ENCODE assay signal across 1 cellular context in the genomic region with DNA sequence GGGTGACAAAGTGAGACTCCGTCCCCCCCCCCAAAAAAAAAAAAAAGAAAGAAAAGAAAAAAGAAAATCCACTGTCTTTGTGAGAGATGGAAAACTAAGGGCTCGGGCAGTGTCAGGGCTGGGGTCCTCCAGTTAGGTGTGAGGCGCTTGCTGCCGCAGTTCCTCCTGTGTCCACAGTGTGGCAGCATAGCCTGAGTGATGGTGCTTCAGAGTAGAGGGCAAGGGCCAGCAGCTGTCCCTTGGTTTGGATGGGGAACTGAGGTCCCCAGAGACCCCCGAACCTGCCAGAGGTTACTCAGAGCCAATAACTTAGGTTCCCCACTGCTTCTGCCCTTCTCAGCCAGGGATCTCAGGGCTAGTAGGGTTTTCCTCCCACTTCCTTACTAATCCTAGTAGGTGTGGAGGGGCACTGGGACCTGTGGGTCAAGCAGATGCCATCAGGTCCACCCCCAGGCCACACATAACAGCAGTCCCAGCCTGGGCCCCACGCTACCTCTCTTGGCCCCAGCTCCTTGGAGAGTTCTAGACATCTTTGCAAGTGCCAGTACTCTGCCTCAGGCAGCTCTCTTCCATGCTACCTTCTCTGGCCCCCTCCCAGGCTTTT.
TF ChIP-seq lines count a peak whose summit lies in the region.

No MANE protein-coding gene starts in this region.

TF ChIP-seq in K562, 482 proteins besides CTCF, POLR2A, EP300 and RAD21:
- TF ChIP-seq CEBPB (tag; IDR thresholded peaks at IDR 0.05) = no peak
- TF ChIP-seq, protein P1, sequence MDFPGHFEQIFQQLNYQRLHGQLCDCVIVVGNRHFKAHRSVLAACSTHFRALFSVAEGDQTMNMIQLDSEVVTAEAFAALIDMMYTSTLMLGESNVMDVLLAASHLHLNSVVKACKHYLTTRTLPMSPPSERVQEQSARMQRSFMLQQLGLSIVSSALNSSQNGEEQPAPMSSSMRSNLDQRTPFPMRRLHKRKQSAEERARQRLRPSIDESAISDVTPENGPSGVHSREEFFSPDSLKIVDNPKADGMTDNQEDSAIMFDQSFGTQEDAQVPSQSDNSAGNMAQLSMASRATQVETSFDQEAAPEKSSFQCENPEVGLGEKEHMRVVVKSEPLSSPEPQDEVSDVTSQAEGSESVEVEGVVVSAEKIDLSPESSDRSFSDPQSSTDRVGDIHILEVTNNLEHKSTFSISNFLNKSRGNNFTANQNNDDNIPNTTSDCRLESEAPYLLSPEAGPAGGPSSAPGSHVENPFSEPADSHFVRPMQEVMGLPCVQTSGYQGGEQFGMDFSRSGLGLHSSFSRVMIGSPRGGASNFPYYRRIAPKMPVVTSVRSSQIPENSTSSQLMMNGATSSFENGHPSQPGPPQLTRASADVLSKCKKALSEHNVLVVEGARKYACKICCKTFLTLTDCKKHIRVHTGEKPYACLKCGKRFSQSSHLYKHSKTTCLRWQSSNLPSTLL (IDR thresholded peaks at IDR 0.05) = no peak
- TF ChIP-seq KLF16 (IDR thresholded peaks at IDR 0.05) = 0 out of 2 replicates have a peak, but pooled peaks have one; percentile 9
- no peak for TF ChIP-seq ZNF143 (CRISPR knock-in tag; IDR thresholded peaks at IDR 0.05)
- TF ChIP-seq GTF2A2 (tag; IDR thresholded peaks at IDR 0.05) = no peak
- TF ChIP-seq, protein P2, sequence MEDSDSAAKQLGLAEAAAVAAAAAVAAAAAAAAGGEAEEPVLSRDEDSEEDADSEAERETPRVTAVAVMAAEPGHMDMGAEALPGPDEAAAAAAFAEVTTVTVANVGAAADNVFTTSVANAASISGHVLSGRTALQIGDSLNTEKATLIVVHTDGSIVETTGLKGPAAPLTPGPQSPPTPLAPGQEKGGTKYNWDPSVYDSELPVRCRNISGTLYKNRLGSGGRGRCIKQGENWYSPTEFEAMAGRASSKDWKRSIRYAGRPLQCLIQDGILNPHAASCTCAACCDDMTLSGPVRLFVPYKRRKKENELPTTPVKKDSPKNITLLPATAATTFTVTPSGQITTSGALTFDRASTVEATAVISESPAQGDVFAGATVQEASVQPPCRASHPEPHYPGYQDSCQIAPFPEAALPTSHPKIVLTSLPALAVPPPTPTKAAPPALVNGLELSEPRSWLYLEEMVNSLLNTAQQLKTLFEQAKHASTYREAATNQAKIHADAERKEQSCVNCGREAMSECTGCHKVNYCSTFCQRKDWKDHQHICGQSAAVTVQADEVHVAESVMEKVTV (CRISPR knock-in tag; IDR thresholded peaks at IDR 0.05) = 0 out of 2 replicates have a peak, but pooled peaks have one; percentile 31
- no peak for TF ChIP-seq ZNF3 (CRISPR knock-in tag; IDR thresholded peaks at IDR 0.05)
- TF ChIP-seq RBM14 (IDR thresholded peaks at IDR 0.05; ENCODE audit: borderline replicate concordance, insufficient read depth, low read depth, low read length) = no peak
- TF ChIP-seq, protein P3, sequence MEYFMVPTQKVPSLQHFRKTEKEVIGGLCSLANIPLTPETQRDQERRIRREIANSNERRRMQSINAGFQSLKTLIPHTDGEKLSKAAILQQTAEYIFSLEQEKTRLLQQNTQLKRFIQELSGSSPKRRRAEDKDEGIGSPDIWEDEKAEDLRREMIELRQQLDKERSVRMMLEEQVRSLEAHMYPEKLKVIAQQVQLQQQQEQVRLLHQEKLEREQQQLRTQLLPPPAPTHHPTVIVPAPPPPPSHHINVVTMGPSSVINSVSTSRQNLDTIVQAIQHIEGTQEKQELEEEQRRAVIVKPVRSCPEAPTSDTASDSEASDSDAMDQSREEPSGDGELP (CRISPR knock-in tag; IDR thresholded peaks at IDR 0.05; ENCODE audit: borderline replicate concordance) = peak; percentile 54; the same call in 1 of the 2 replicates
- TF ChIP-seq HNRNPL (IDR thresholded peaks at IDR 0.05; ENCODE audit: low read depth, low read length) = no peak
- TF ChIP-seq STAG1 (CRISPR knock-in tag; IDR thresholded peaks at IDR 0.05; ENCODE audit: borderline replicate concordance) = peak; percentile 71; the same call in 1 of the 2 replicates
- no peak for TF ChIP-seq ZNF165 (CRISPR knock-in tag; IDR thresholded peaks at IDR 0.05; ENCODE audit: borderline replicate concordance)
- TF ChIP-seq, protein P4, sequence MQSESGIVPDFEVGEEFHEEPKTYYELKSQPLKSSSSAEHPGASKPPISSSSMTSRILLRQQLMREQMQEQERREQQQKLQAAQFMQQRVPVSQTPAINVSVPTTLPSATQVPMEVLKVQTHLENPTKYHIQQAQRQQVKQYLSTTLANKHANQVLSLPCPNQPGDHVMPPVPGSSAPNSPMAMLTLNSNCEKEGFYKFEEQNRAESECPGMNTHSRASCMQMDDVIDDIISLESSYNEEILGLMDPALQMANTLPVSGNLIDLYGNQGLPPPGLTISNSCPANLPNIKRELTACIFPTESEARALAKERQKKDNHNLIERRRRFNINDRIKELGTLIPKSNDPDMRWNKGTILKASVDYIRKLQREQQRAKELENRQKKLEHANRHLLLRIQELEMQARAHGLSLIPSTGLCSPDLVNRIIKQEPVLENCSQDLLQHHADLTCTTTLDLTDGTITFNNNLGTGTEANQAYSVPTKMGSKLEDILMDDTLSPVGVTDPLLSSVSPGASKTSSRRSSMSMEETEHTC (IDR thresholded peaks at IDR 0.05) = no peak
- 0 out of 2 replicates have a peak, but pooled peaks have one; percentile 18 for TF ChIP-seq JUND (IDR thresholded peaks at IDR 0.05; ENCODE audit: borderline replicate concordance, low read depth, low read length)
- TF ChIP-seq JUND (tag; IDR thresholded peaks at IDR 0.05; ENCODE audit: borderline replicate concordance, low read depth, low read length) = no peak
- TF ChIP-seq SMC3 (conservative IDR thresholded peaks at IDR 0.05; ENCODE audit: insufficient read depth, low read depth, low read length) = peak; percentile 78
- TF ChIP-seq, protein P5, sequence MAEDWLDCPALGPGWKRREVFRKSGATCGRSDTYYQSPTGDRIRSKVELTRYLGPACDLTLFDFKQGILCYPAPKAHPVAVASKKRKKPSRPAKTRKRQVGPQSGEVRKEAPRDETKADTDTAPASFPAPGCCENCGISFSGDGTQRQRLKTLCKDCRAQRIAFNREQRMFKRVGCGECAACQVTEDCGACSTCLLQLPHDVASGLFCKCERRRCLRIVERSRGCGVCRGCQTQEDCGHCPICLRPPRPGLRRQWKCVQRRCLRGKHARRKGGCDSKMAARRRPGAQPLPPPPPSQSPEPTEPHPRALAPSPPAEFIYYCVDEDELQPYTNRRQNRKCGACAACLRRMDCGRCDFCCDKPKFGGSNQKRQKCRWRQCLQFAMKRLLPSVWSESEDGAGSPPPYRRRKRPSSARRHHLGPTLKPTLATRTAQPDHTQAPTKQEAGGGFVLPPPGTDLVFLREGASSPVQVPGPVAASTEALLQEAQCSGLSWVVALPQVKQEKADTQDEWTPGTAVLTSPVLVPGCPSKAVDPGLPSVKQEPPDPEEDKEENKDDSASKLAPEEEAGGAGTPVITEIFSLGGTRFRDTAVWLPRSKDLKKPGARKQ (CRISPR knock-in tag; IDR thresholded peaks at IDR 0.05) = no peak
- TF ChIP-seq SIN3A (IDR thresholded peaks at IDR 0.05; ENCODE audit: borderline replicate concordance in 2 of 2, control insufficient read depth in 1 of 2, low read depth in 2 of 2, low read length in 2 of 2) = no peak
- TF ChIP-seq NFIC (IDR thresholded peaks at IDR 0.05) = no peak
- peak; percentile 51; the same call in 1 of the 2 replicates for TF ChIP-seq ZBTB7A (IDR thresholded peaks at IDR 0.05; ENCODE audit: borderline replicate concordance, control insufficient read depth, low read depth, low read length)
- no peak for TF ChIP-seq CREB1 (IDR thresholded peaks at IDR 0.05)
- TF ChIP-seq CREB1 (CRISPR knock-in tag; IDR thresholded peaks at IDR 0.05) = no peak
- no peak for TF ChIP-seq ZNF436 (CRISPR knock-in tag; IDR thresholded peaks at IDR 0.05)
- TF ChIP-seq MCM3 (IDR thresholded peaks at IDR 0.05) = no peak
- no peak for TF ChIP-seq KHSRP (IDR thresholded peaks at IDR 0.05)
- TF ChIP-seq, protein P6, sequence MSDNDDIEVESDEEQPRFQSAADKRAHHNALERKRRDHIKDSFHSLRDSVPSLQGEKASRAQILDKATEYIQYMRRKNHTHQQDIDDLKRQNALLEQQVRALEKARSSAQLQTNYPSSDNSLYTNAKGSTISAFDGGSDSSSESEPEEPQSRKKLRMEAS (CRISPR knock-in tag; IDR thresholded peaks at IDR 0.05) = no peak
- no peak for TF ChIP-seq MCM2 (IDR thresholded peaks at IDR 0.05; ENCODE audit: low read depth)
- no peak for TF ChIP-seq RUNX1 (IDR thresholded peaks at IDR 0.05; ENCODE audit: low read depth)
- TF ChIP-seq CC2D1A (IDR thresholded peaks at IDR 0.05) = 0 out of 2 replicates have a peak, but pooled peaks have one; percentile 16
- no peak for TF ChIP-seq PTBP1 (IDR thresholded peaks at IDR 0.05; ENCODE audit: low read depth, low read length)
- TF ChIP-seq, protein P7, sequence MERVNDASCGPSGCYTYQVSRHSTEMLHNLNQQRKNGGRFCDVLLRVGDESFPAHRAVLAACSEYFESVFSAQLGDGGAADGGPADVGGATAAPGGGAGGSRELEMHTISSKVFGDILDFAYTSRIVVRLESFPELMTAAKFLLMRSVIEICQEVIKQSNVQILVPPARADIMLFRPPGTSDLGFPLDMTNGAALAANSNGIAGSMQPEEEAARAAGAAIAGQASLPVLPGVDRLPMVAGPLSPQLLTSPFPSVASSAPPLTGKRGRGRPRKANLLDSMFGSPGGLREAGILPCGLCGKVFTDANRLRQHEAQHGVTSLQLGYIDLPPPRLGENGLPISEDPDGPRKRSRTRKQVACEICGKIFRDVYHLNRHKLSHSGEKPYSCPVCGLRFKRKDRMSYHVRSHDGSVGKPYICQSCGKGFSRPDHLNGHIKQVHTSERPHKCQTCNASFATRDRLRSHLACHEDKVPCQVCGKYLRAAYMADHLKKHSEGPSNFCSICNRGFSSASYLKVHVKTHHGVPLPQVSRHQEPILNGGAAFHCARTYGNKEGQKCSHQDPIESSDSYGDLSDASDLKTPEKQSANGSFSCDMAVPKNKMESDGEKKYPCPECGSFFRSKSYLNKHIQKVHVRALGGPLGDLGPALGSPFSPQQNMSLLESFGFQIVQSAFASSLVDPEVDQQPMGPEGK (CRISPR knock-in tag; IDR thresholded peaks at IDR 0.05; ENCODE audit: borderline replicate concordance) = no peak
- no peak for TF ChIP-seq NCOR1 (IDR thresholded peaks at IDR 0.05)
- TF ChIP-seq MYBL2 (IDR thresholded peaks at IDR 0.05; ENCODE audit: low read depth) = no peak
- no peak for TF ChIP-seq MYBL2 (CRISPR knock-in tag; IDR thresholded peaks at IDR 0.05; ENCODE audit: borderline replicate concordance)
- TF ChIP-seq, protein P8, sequence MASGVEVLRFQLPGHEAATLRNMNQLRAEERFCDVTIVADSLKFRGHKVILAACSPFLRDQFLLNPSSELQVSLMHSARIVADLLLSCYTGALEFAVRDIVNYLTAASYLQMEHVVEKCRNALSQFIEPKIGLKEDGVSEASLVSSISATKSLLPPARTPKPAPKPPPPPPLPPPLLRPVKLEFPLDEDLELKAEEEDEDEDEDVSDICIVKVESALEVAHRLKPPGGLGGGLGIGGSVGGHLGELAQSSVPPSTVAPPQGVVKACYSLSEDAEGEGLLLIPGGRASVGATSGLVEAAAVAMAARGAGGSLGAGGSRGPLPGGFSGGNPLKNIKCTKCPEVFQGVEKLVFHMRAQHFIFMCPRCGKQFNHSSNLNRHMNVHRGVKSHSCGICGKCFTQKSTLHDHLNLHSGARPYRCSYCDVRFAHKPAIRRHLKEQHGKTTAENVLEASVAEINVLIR (CRISPR knock-in tag; IDR thresholded peaks at IDR 0.05) = no peak
